ENCODE assay signal across 1 cellular context in the genomic region with DNA sequence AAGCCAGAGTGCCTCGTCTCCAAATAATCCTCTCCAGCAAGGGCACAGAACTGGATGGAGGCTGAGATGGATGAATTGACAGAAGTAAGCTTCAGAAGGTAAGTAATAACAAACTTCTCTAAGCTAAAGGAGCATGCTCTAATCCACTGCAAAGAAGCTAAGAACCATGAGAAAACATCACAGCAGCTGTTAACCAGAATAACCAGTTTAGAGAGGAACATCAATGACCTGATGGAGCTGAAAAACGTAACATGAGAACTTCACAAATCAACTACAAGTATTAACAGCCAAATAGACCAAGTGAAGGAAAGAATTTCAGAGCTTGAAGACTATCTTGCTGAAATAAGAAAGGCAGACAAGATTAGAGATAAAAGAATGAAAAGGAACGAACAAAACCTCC.
TF ChIP-seq lines count a peak whose summit lies in the region.

No MANE protein-coding gene starts in this region.

TF ChIP-seq in WTC11, 78 proteins besides CTCF, POLR2A, EP300 and RAD21 (continued from another document):
- TF ChIP-seq, protein P1, sequence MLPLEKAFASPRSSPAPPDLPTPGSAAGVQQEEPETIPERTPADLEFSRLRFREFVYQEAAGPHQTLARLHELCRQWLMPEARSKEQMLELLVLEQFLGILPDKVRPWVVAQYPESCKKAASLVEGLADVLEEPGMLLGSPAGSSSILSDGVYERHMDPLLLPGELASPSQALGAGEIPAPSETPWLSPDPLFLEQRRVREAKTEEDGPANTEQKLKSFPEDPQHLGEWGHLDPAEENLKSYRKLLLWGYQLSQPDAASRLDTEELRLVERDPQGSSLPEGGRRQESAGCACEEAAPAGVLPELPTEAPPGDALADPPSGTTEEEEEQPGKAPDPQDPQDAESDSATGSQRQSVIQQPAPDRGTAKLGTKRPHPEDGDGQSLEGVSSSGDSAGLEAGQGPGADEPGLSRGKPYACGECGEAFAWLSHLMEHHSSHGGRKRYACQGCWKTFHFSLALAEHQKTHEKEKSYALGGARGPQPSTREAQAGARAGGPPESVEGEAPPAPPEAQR (CRISPR knock-in tag; IDR thresholded peaks at IDR 0.05), result no peak
- TF ChIP-seq TP53 (CRISPR knock-in tag; IDR thresholded peaks at IDR 0.05), result no peak
